In the genomic region with DNA sequence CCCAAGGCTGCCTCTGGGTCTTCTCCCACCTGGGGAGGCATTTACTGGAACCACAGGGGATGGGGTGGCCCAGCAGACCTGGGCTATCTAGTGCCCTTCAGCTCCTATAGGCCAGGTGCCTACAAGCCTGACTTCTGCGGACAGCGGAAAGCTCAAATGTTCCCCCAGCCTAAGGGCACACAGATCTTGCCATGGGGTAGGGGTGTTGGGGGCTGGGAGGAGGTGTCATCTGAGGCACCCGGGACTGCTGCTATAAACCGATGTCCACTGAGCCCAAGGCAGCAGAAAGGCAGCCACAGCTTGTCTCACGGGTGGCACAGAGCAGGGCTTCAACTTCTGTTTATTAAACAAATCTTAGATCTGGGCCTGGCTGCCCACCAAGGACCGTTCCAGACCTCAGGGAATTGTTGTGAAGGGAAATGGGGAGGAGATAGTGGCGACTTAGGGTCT, we compare ENCODE assay signal across 1 cellular context.
TF ChIP-seq lines count a peak whose summit lies in the region.

No MANE protein-coding gene starts in this region.

TF ChIP-seq in HepG2, 621 proteins besides CTCF, POLR2A, EP300 and RAD21:
- TF ChIP-seq FOXJ3 (CRISPR knock-in tag; IDR thresholded peaks at IDR 0.05; ENCODE audit: borderline replicate concordance) (no peak), ZFP41 (CRISPR knock-in tag; IDR thresholded peaks at IDR 0.05; ENCODE audit: borderline replicate concordance) (0 out of 2 replicates have a peak, but pooled peaks have one; percentile 39), ZNF350 (CRISPR knock-in tag; IDR thresholded peaks at IDR 0.05; ENCODE audit: borderline replicate concordance, low read depth) (0 out of 2 replicates have a peak, but pooled peaks have one; percentile 59), ZNF550 (CRISPR knock-in tag; IDR thresholded peaks at IDR 0.05; ENCODE audit: borderline replicate concordance) (no peak), ZNF772 (CRISPR knock-in tag; IDR thresholded peaks at IDR 0.05) (no peak), SALL1 (CRISPR knock-in tag; IDR thresholded peaks at IDR 0.05) (no peak), TGIF2 (CRISPR knock-in tag; IDR thresholded peaks at IDR 0.05) (no peak), ZNF605 (CRISPR knock-in tag; IDR thresholded peaks at IDR 0.05) (0 out of 2 replicates have a peak, but pooled peaks have one; percentile 28), STAT6 (CRISPR knock-in tag; IDR thresholded peaks at IDR 0.05; ENCODE audit: borderline replicate concordance) (0 out of 2 replicates have a peak, but pooled peaks have one; percentile 18), MEIS2 (CRISPR knock-in tag; IDR thresholded peaks at IDR 0.05) (peak; percentile 12; the same call in 1 of the 2 replicates), ZNF557 (CRISPR knock-in tag; IDR thresholded peaks at IDR 0.05) (no peak), THAP9 (CRISPR knock-in tag; IDR thresholded peaks at IDR 0.05; ENCODE audit: borderline replicate concordance) (peak; percentile 26; the same call in 1 of the 2 replicates), MED8 (CRISPR knock-in tag; IDR thresholded peaks at IDR 0.05; ENCODE audit: insufficient replicate concordance) (peak; percentile 14), MEIS1 (CRISPR knock-in tag; IDR thresholded peaks at IDR 0.05; ENCODE audit: borderline replicate concordance) (0 out of 2 replicates have a peak, but pooled peaks have one; percentile 10), MEF2D (CRISPR knock-in tag; IDR thresholded peaks at IDR 0.05) (peak; percentile 5; the same call in 1 of the 2 replicates), JUN (CRISPR knock-in tag; IDR thresholded peaks at IDR 0.05) (no peak), MAFF (IDR thresholded peaks at IDR 0.05; ENCODE audit: low read depth, low read length) (no peak), ZNF577 (CRISPR knock-in tag; IDR thresholded peaks at IDR 0.05; ENCODE audit: borderline replicate concordance, low read depth) (no peak)
- TF ChIP-seq, protein P1, sequence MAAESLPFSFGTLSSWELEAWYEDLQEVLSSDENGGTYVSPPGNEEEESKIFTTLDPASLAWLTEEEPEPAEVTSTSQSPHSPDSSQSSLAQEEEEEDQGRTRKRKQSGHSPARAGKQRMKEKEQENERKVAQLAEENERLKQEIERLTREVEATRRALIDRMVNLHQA (CRISPR knock-in tag; IDR thresholded peaks at IDR 0.05): no peak
TF ChIP-seq in HepG2: peak in this region for 9.
